28 cellular contexts compared by ENCODE assay signal in the genomic region with DNA sequence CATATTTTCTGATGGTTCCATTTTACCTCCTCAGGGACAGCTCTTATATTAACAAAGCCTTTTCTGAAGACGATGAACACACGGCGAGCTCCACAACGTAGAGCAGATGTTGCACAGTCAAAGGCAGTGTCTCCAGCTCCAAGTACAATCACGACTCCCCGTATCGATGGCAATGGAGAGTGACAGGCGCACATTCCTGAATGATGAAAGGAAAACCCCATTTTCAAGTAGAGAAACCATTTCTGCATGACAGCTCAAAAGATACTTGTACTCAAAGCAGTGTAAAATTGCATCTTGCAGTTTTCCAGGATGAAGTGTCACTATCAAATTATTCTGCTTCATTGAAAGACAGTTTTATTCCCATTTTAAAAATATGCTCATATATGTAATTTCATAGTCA.
"Had no signal": no experiment of that assay in that cellular context is flagged by ENCODE, and none has a peak within 500 bp of the region (broad histone marks: within the 10 kb centered on the region; RNA-seq: fewer than 3 reads in every experiment).

No MANE protein-coding gene starts in this region.

- H3K27ac ChIP-seq: ovary, parathyroid adenoma, right lobe of liver, sigmoid colon, stomach, thoracic aorta, thyroid gland, transverse colon, upper lobe of right lung, uterus had no signal

- H3K4me1 ChIP-seq: parathyroid adenoma, right lobe of liver, sigmoid colon, stomach, thyroid gland, transverse colon, upper lobe of right lung, uterus had no signal

- H3K9me3 ChIP-seq: ovary, right lobe of liver, sigmoid colon, stomach, thoracic aorta, thyroid gland, transverse colon, upper lobe of right lung, uterus had no signal

- ATAC-seq: naive thymus-derived CD4-positive, alpha-beta T cell; natural killer cell; right cardiac atrium; right lobe of liver; stimulated activated effector memory CD8-positive, alpha-beta T cell treated with anti-CD3 and anti-CD28 coated beads, Interleukin-12 subunit alpha, Interleukin-12 subunit beta, amount 100 ng/mL, for 72 hours; stimulated activated naive B cell treated with anti-CD40 and anti-IgM and Interleukin-4, amounts not matched to agents 10 μg/mL and 1 μg/mL and 100 μg/mL, for 72 hours; upper lobe of right lung had no signal

- H2AFZ ChIP-seq: parathyroid adenoma had no signal

- H3K4me3 ChIP-seq: ovary, right lobe of liver, sigmoid colon, stomach, thoracic aorta, thyroid gland, transverse colon, upper lobe of right lung, uterus had no signal

- H3K27ac Mint-ChIP-seq: naive thymus-derived CD4-positive, alpha-beta T cell; natural killer cell; nephron; progenitor cell of endocrine pancreas; stimulated activated effector memory CD8-positive, alpha-beta T cell treated with anti-CD3 and anti-CD28 coated beads, Interleukin-12 subunit alpha, Interleukin-12 subunit beta, amount 100 ng/mL, for 72 hours; stimulated activated naive B cell treated with anti-CD40 and anti-IgM and Interleukin-4, amounts not matched to agents 10 μg/mL and 1 μg/mL and 100 μg/mL, for 72 hours; stimulated activated naive CD8-positive, alpha-beta T cell treated with anti-CD3 and anti-CD28 coated beads, Interleukin-15, Interleukin-2, amounts not matched to agents 100 ng/mL and 50 ng/mL, for 24 hours; type B pancreatic cell had no signal

- H3K9me3 Mint-ChIP-seq: natural killer cell; nephron; stimulated activated effector memory CD8-positive, alpha-beta T cell treated with anti-CD3 and anti-CD28 coated beads, Interleukin-12 subunit alpha, Interleukin-12 subunit beta, amount 100 ng/mL, for 72 hours; type B pancreatic cell had no signal

- DNase-seq: naive thymus-derived CD4-positive, alpha-beta T cell; natural killer cell; occipital lobe; ovary; posterior cingulate gyrus; right cardiac atrium; right lobe of liver; sigmoid colon; small intestine; stimulated activated CD4-positive, alpha-beta T cell treated with anti-CD3 and anti-CD28 coated beads, Interleukin-15, amount 100 ng/mL, for 24 hours; stimulated activated CD4-positive, alpha-beta T cell treated with anti-CD3 and anti-CD28 coated beads, Interleukin-2, amount 100 ng/mL, for 24 hours; stimulated activated CD4-positive, alpha-beta T cell treated with anti-CD3 and anti-CD28 coated beads, Interleukin-2, amount 100 ng/mL, for 48 hours; stimulated activated CD4-positive, alpha-beta T cell treated with anti-CD3 and anti-CD28 coated beads, Interleukin-4, amount 100 ng/mL, for 24 hours; stimulated activated naive B cell treated with anti-CD40 and anti-IgM and Interleukin-4, amounts not matched to agents 10 μg/mL and 1 μg/mL and 100 μg/mL, for 72 hours; stimulated activated naive CD4-positive, alpha-beta T cell treated with Interleukin-2 at 50 U/mL for 16 hours; stomach; thyroid gland; transverse colon; upper lobe of right lung; uterus had no signal

- H3K36me3 ChIP-seq: ovary, thoracic aorta, thyroid gland, uterus had no signal

- H3K79me2 ChIP-seq: parathyroid adenoma had no signal

- H3K9ac ChIP-seq: parathyroid adenoma had no signal

- H3K4me3 Mint-ChIP-seq: naive thymus-derived CD4-positive, alpha-beta T cell; natural killer cell; nephron; neural crest cell; stimulated activated effector memory CD8-positive, alpha-beta T cell treated with anti-CD3 and anti-CD28 coated beads, Interleukin-12 subunit alpha, Interleukin-12 subunit beta, amount 100 ng/mL, for 72 hours; stimulated activated naive B cell treated with anti-CD40 and anti-IgM and Interleukin-4, amounts not matched to agents 10 μg/mL and 1 μg/mL and 100 μg/mL, for 72 hours; stimulated activated naive CD8-positive, alpha-beta T cell treated with anti-CD3 and anti-CD28 coated beads, Interleukin-15, Interleukin-2, amounts not matched to agents 100 ng/mL and 50 ng/mL, for 24 hours; type B pancreatic cell had no signal

- H3K4me1 Mint-ChIP-seq: naive thymus-derived CD4-positive, alpha-beta T cell; nephron; neural crest cell; stimulated activated effector memory CD8-positive, alpha-beta T cell treated with anti-CD3 and anti-CD28 coated beads, Interleukin-12 subunit alpha, Interleukin-12 subunit beta, amount 100 ng/mL, for 72 hours had no signal

- H3K27me3 ChIP-seq: ovary, right lobe of liver, sigmoid colon, stomach, thyroid gland, transverse colon, upper lobe of right lung, uterus had no signal

- H3K27me3 Mint-ChIP-seq: naive thymus-derived CD4-positive, alpha-beta T cell; progenitor cell of endocrine pancreas; stimulated activated naive B cell treated with anti-CD40 and anti-IgM and Interleukin-4, amounts not matched to agents 10 μg/mL and 1 μg/mL and 100 μg/mL, for 72 hours; stimulated activated naive CD8-positive, alpha-beta T cell treated with anti-CD3 and anti-CD28 coated beads, Interleukin-15, Interleukin-2, amounts not matched to agents 100 ng/mL and 50 ng/mL, for 24 hours; type B pancreatic cell had no signal
